19 cellular contexts compared by ENCODE assay signal in the genomic region with DNA sequence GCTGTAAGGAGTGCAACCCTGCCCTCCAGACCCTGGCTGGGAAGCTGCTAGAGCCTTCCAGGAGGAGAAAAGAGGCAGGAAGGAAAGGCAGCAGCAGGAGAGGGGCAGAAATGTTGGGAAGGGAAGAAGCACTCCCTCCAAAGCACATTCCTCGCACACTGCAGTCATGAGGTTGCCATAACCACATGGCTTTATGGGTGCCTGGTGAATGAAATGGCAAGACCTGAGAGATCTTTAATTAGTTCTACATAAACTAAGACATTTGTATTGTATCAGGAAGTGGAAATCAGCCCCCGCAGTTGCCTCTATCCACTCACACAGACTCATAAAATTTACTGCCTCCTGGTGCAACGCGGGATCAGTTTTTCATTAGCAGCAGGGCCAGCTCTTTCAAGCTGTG.
A peak's percentile ranks its signal among the peaks of the same experiment; 100 is the strongest.
DNase-seq lines count a peak whose midpoint lies in the region; ATAC-seq and TF ChIP-seq lines count a peak whose summit lies in the region.
"Had no signal": no experiment of that assay in that cellular context is flagged by ENCODE, and none has a peak within 500 bp of the region (broad histone marks: within the 10 kb centered on the region; RNA-seq: fewer than 3 reads in every experiment).

No MANE protein-coding gene starts in this region.

- no peaks in the 10 kb centered on the region for H4K20me1 ChIP-seq in Loucy (ENCODE audit: insufficient read depth, low read length, poor library complexity, severe bottlenecking)

- H3K27me3 ChIP-seq in A673 (replicated peaks; ENCODE audit: insufficient read depth, low read depth, low read length, poor library complexity) (no peaks in the 10 kb centered on the region), Loucy (ENCODE audit: insufficient read depth, low read length, poor library complexity, severe bottlenecking) (no peaks in the 10 kb centered on the region)

- intact Hi-C loops in A673 (cut with micrococcal nuclease; ENCODE audit: unreplicated experiment) (no loop called here), left colon (cut with DNase I, micrococcal nuclease) (no loop called here)

- peaks cover 4% of the 10 kb centered on the region for H3K27me3 Mint-ChIP-seq in activated CD8-positive, alpha-beta memory T cell treated with anti-CD3 and anti-CD28 coated beads, Interleukin-2, amount 10 ng/mL, durations not matched to agents 7 days and 5 days

- H3K4me1 ChIP-seq in A673 (ENCODE audit: insufficient read depth, low read length, poor library complexity, severe bottlenecking) (peaks cover 30% of the 10 kb centered on the region), Loucy (ENCODE audit: insufficient read depth, low read length, poor library complexity, severe bottlenecking) (peaks cover 27% of the 10 kb centered on the region)

- peak; percentile 38 for ATAC-seq in left colon
- ATAC-seq in activated CD8-positive, alpha-beta memory T cell treated with anti-CD3 and anti-CD28 coated beads, Interleukin-2, amount 10 ng/mL, durations not matched to agents 7 days and 5 days, result no peak

- POLR2A ChIA-PET in A673 (lab: Charles Lee; ENCODE audit: low non-redundant PET), result interaction anchor here (0.6 kb wide), 1 partner anchor 10 kb away, joined by 3 read pairs; no protein-coding TSS in a partner anchor

- no peak overlapping the region for H3K4me3 Mint-ChIP-seq in activated CD8-positive, alpha-beta memory T cell treated with anti-CD3 and anti-CD28 coated beads, Interleukin-2, amount 10 ng/mL, durations not matched to agents 7 days and 5 days
- H3K4me3 Mint-ChIP-seq: IgD-negative memory B cell had no signal

- no peaks in the 10 kb centered on the region for H3F3A ChIP-seq in Loucy (ENCODE audit: low read depth)

- H3K36me3 Mint-ChIP-seq in activated CD8-positive, alpha-beta memory T cell treated with anti-CD3 and anti-CD28 coated beads, Interleukin-2, amount 10 ng/mL, durations not matched to agents 7 days and 5 days, result no peaks in the 10 kb centered on the region
- H3K36me3 Mint-ChIP-seq: IgD-negative memory B cell had no signal

- no peaks in the 10 kb centered on the region for H3K36me3 ChIP-seq in A673 (ENCODE audit: insufficient read depth, low read length, poor library complexity, severe bottlenecking)
- no peaks in the 10 kb centered on the region for H3K36me3 ChIP-seq in Loucy (ENCODE audit: insufficient read depth, low read length)

- H3K79me2 ChIP-seq in Loucy (ENCODE audit: insufficient read depth, low read length), result no peaks in the 10 kb centered on the region

- H2AFZ ChIP-seq in Loucy (ENCODE audit: low read length), result peak overlapping the region; percentile 54; the same call in 1 of the 2 replicates

- H3K4me2 ChIP-seq in Loucy (ENCODE audit: low read depth, low read length, poor library complexity, severe bottlenecking), result no peak overlapping the region

- DNase-seq in A673 (ENCODE audit: low spot score), result peak; percentile 50
- no peak for DNase-seq in left colon
- DNase-seq in renal cortical epithelial cell (ENCODE audit: low read depth), result peak; percentile 13
- DNase-seq in NCI-H1930 (lab: John Stamatoyannopoulos, UW), result no peak
- no peak for DNase-seq in NOMO-1 (lab: John Stamatoyannopoulos, UW; ENCODE audit: unreplicated experiment in 2 of 2)
- DNase-seq in activated CD8-positive, alpha-beta memory T cell treated with anti-CD3 and anti-CD28 coated beads, Interleukin-2, amount 10 ng/mL, durations not matched to agents 7 days and 5 days, result no peak
- no peak for DNase-seq in activated T-cell treated with anti-CD3 and anti-CD28 coated beads for 4 hours
- DNase-seq: GF-D8, MV-4-11, NCI-H1105 treated with DMSO at 0.1 percent for 48 hours, NCI-H1694, NCI-H2081 treated with DMSO at 0.1 percent for 48 hours, NCI-H446 treated with DMSO at 0.1 percent for 48 hours, NCI-H526 treated with DMSO at 0.1 percent for 48 hours, Right ventricle myocardium superior had no signal

- H3K27ac ChIP-seq in A673 (ENCODE audit: low read depth, low read length, poor library complexity, severe bottlenecking), result peak overlapping the region; percentile 6
- H3K27ac ChIP-seq: 22Rv1, C4-2B had no signal

- TF ChIP-seq CTCF in A673 (conservative IDR thresholded peaks at IDR 0.05; ENCODE audit: low read depth, low read length) (no peak), Loucy (conservative IDR thresholded peaks at IDR 0.05; ENCODE audit: low read length) (no peak)

- H3K9me2 ChIP-seq in Loucy (replicated peaks; ENCODE audit: low read depth, low read length), result no peaks in the 10 kb centered on the region

- BruUV-seq in A673 (replicated peaks; lab: Mats Ljungman, UMichigan), result no TSS peak

- H3K9me3 ChIP-seq in A673 (ENCODE audit: low read depth, low read length, poor library complexity, severe bottlenecking) (no peaks in the 10 kb centered on the region), Loucy (ENCODE audit: insufficient read depth, low read depth, low read length) (no peaks in the 10 kb centered on the region)

- CTCF ChIA-PET in A673 (lab: Charles Lee), result interaction anchor here (0.6 to 0.7 kb wide), 3 partner anchors 21 to 263 kb away, joined by 3 read pairs; no protein-coding TSS in a partner anchor
- CTCF ChIA-PET in activated CD8-positive, alpha-beta memory T cell treated with anti-CD3 and anti-CD28 coated beads, Interleukin-2, amount 10 ng/mL, durations not matched to agents 7 days and 5 days (lab: Charles Lee), result no interaction called here

- H3K4me3 ChIP-seq in A673 (ENCODE audit: low read depth, low read length, poor library complexity, severe bottlenecking) (no peak overlapping the region), Loucy (ENCODE audit: low read length, poor library complexity, severe bottlenecking) (no peak overlapping the region)

- peak overlapping the region; percentile 35 for H3K9ac ChIP-seq in Loucy (ENCODE audit: low read depth, low read length, poor library complexity, severe bottlenecking)

- no peaks in the 10 kb centered on the region for H3K4me1 Mint-ChIP-seq in activated CD8-positive, alpha-beta memory T cell treated with anti-CD3 and anti-CD28 coated beads, Interleukin-2, amount 10 ng/mL, durations not matched to agents 7 days and 5 days
- H3K4me1 Mint-ChIP-seq: IgD-negative memory B cell had no signal

- no peak overlapping the region for H3K27ac Mint-ChIP-seq in activated CD8-positive, alpha-beta memory T cell treated with anti-CD3 and anti-CD28 coated beads, Interleukin-2, amount 10 ng/mL, durations not matched to agents 7 days and 5 days
- H3K27ac Mint-ChIP-seq: IgD-negative memory B cell had no signal

- H3K9me3 Mint-ChIP-seq in activated CD8-positive, alpha-beta memory T cell treated with anti-CD3 and anti-CD28 coated beads, Interleukin-2, amount 10 ng/mL, durations not matched to agents 7 days and 5 days (ENCODE audit: low read depth), result no peaks in the 10 kb centered on the region

Comparison
In these comparisons a context has a peak if more than half of its experiments do, and no peak if none do; other contexts are left out.
1. DNase-seq: peak in A673 (single experiment) and renal cortical epithelial cell (single experiment); none in left colon (0 of 2), NCI-H1930 (0 of 2), NOMO-1 (0 of 2), activated CD8-positive, alpha-beta memory T cell treated with anti-CD3 and anti-CD28 coated beads, Interleukin-2, amount 10 ng/mL, durations not matched to agents 7 days and 5 days (single experiment) and activated T-cell treated with anti-CD3 and anti-CD28 coated beads for 4 hours (single experiment).